19 cellular contexts compared by ENCODE assay signal in genomic region chr19:57867868-57868492, GRCh38.
"Had no signal": no experiment of that assay in that cellular context is flagged by ENCODE, and none has a peak within 500 bp of the region (broad histone marks: within the 10 kb centered on the region; RNA-seq: fewer than 3 reads in every experiment).

No MANE protein-coding gene starts in this region.

- H3K4me1 ChIP-seq: parathyroid adenoma, tibial nerve, uterus had no signal

- ATAC-seq: activated naive CD4-positive, alpha-beta T cell treated with anti-CD3 and anti-CD28 coated beads, Interleukin-2, amount 50 U/mL, for 72 hours; activated T-cell treated with anti-CD3 and anti-CD28 coated beads, Interleukin-2, amount 50 U/mL, for 72 hours had no signal

- H3K4me3 ChIP-seq: lung, tibial nerve, uterus had no signal

- H3K4me1 Mint-ChIP-seq: activated CD4-positive, alpha-beta T cell treated with anti-CD3 and anti-CD28 coated beads, Interleukin-2, amount 10 ng/mL, durations not matched to agents 7 days and 5 days; brain; central memory CD8-positive, alpha-beta T cell; mesothelial cell of epicardium had no signal

- H3K4me3 Mint-ChIP-seq: activated CD4-positive, alpha-beta T cell treated with anti-CD3 and anti-CD28 coated beads, Interleukin-2, amount 10 ng/mL, durations not matched to agents 7 days and 5 days; activated T-cell treated with anti-CD3 and anti-CD28 coated beads, Interleukin-2, amount 50 U/mL, for 72 hours; brain; central memory CD8-positive, alpha-beta T cell; mesothelial cell of epicardium; T-helper 2 cell treated with Interferon-gamma antibody and Interleukin-4, amounts not matched to agents 5 μg/mL and 100 μg/mL, for 36 hours had no signal

- H3K27me3 ChIP-seq: tibial nerve, uterus had no signal

- FAIRE-seq: frontal cortex had no signal

- H2AFZ ChIP-seq: parathyroid adenoma had no signal

- H3K27ac ChIP-seq: parathyroid adenoma, tibial nerve, uterus had no signal

- DNase-seq: activated CD4-positive, alpha-beta T cell treated with anti-CD3 and anti-CD28 coated beads, Interleukin-2, amount 10 ng/mL, durations not matched to agents 7 days and 5 days; activated CD8-positive, alpha-beta memory T cell treated with anti-CD3 and anti-CD28 coated beads, Interleukin-2, amount 50 U/mL, for 48 hours; activated gamma-delta T cell; activated T-cell treated with anti-CD3 and anti-CD28 coated beads, Interleukin-2, amount 50 U/mL, for 72 hours; effector CD8-positive, alpha-beta T cell; head of caudate nucleus; retina; stimulated activated naive CD4-positive, alpha-beta T cell; substantia nigra; uterus had no signal

- H3K27ac Mint-ChIP-seq: activated CD4-positive, alpha-beta T cell treated with anti-CD3 and anti-CD28 coated beads, Interleukin-2, amount 10 ng/mL, durations not matched to agents 7 days and 5 days; activated naive CD4-positive, alpha-beta T cell treated with anti-CD3 and anti-CD28 coated beads, Interleukin-2, amount 50 U/mL, for 72 hours; activated T-cell treated with anti-CD3 and anti-CD28 coated beads, Interleukin-2, amount 50 U/mL, for 72 hours; brain; mesothelial cell of epicardium; T-helper 2 cell treated with Interferon-gamma antibody and Interleukin-4, amounts not matched to agents 5 μg/mL and 100 μg/mL, for 36 hours had no signal

- H3K27me3 Mint-ChIP-seq: activated CD4-positive, alpha-beta T cell treated with anti-CD3 and anti-CD28 coated beads, Interleukin-2, amount 10 ng/mL, durations not matched to agents 7 days and 5 days; brain; central memory CD8-positive, alpha-beta T cell had no signal

- H3K9ac ChIP-seq: parathyroid adenoma had no signal

- H3K36me3 ChIP-seq: uterus had no signal
